ENCODE assay signal across 28 cellular contexts in the genomic region with DNA sequence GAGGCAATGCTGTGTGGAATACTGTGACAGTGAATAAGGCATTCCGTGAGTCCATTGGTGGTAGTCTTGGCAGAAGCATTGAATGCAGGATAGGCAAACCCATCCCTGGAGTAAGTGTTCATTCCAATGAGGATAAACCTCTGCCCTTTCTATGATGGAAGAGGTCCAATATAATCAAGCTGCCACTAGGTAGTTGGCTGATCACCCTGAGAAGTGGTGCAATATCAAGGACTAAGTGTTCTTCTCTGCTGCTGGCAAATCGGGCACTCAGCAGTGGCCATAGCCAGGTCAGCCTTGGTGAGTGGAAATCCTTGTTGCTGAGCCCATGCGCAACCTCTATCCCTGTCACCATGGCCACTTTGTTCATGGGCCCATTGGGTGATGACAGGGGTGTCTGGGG.
"Had no signal": no experiment of that assay in that cellular context is flagged by ENCODE, and none has a peak within 500 bp of the region (broad histone marks: within the 10 kb centered on the region; RNA-seq: fewer than 3 reads in every experiment).

No MANE protein-coding gene starts in this region.

- H3K27me3 Mint-ChIP-seq: dendritic cell treated with granulocyte-macrophage colony-stimulating factor and Interleukin-4, amounts not matched to agents 40 ng/mL and 50 ng/mL, for 4 days had no signal

- H3K4me3 ChIP-seq: colonic mucosa, coronary artery, dorsolateral prefrontal cortex, esophagus muscularis mucosa, esophagus squamous epithelium, gastrocnemius medialis, gastroesophageal sphincter, heart left ventricle, heart right ventricle had no signal

- H3K27me3 ChIP-seq: colonic mucosa, dorsolateral prefrontal cortex, esophagus muscularis mucosa, esophagus squamous epithelium, foreskin keratinocyte, gastrocnemius medialis, gastroesophageal sphincter, heart left ventricle, heart right ventricle had no signal

- H3K36me3 ChIP-seq: colonic mucosa, esophagus muscularis mucosa, esophagus squamous epithelium, gastrocnemius medialis, gastroesophageal sphincter, heart left ventricle, heart right ventricle had no signal

- H3K9me3 ChIP-seq: colonic mucosa, gastrocnemius medialis had no signal

- H3K4me1 ChIP-seq: colonic mucosa, esophagus muscularis mucosa, esophagus squamous epithelium, foreskin keratinocyte, gastrocnemius medialis, gastroesophageal sphincter, heart left ventricle, heart right ventricle had no signal

- DNase-seq: colonic mucosa; cortex of kidney; dermis blood vessel endothelial cell; dorsolateral prefrontal cortex; effector CD4-positive, alpha-beta T cell; effector CD8-positive, alpha-beta T cell; effector memory CD4-positive, alpha-beta T cell; effector memory CD8-positive, alpha-beta T cell; endodermal cell; esophagus squamous epithelium; foreskin fibroblast; foreskin keratinocyte; foreskin melanocyte; gastrocnemius medialis; glutamatergic neuron; head of caudate nucleus; heart left ventricle; heart right ventricle had no signal

- H3K27ac Mint-ChIP-seq: dendritic cell treated with granulocyte-macrophage colony-stimulating factor and Interleukin-4, amounts not matched to agents 40 ng/mL and 50 ng/mL, for 4 days; effector memory CD8-positive, alpha-beta T cell; endodermal cell had no signal

- H3K4me3 Mint-ChIP-seq: dendritic cell treated with granulocyte-macrophage colony-stimulating factor and Interleukin-4, amounts not matched to agents 40 ng/mL and 50 ng/mL, for 4 days; effector memory CD8-positive, alpha-beta T cell; endodermal cell had no signal

- ATAC-seq: effector memory CD8-positive, alpha-beta T cell; esophagus mucosa; foreskin keratinocyte; gastrocnemius medialis; gastroesophageal sphincter; heart left ventricle; heart right ventricle had no signal

- FAIRE-seq: colon, endometrium, endothelial cell of umbilical vein, frontal cortex had no signal

- H3K4me1 Mint-ChIP-seq: endodermal cell had no signal

- H3K27ac ChIP-seq: colonic mucosa, coronary artery, dorsolateral prefrontal cortex, epithelial cell of prostate, esophagus muscularis mucosa, esophagus squamous epithelium, foreskin keratinocyte, gastrocnemius medialis, gastroesophageal sphincter, heart left ventricle, heart right ventricle had no signal
